10 cellular contexts compared by ENCODE assay signal in the genomic region with DNA sequence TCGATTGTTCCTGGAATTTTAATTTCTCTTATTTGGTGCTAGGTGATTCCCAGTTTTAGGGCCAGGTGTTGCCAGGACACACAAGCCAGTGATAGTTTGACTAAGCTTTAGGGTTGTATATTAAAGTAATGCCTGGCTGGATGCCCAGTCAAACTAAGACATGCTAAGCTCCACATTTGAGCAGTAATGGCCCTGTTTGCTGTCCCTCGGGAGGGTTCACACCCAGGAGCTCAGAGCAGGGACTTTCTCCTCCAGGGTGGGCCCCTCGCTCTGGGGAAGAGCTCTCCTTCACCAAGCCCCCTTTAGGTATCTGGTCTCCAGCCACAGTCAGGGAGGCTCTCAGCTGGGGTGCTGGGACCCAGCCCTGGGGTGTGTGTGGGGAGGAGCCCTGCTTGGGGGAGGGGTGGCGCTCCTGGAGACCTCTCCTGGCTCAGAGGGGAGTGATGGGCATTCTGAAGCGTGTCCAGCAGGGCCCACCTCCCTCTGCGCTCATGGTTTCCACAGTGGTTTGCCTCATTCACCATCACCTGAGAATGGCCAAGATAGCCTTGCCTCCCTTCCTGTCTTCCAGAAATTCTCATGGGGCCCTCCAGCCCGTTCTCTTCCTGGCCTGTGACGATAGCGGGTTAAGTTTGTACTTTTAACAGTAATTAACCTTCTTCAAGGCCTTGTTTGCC. TPM values are rescaled to one million over a fixed set of nuclear protein-coding genes. Genes with fewer than 3 reads are reported as not detected.
DNase-seq lines count a peak whose midpoint lies in the region; ATAC-seq and TF ChIP-seq lines count a peak whose summit lies in the region.
"Had no signal": no experiment of that assay in that cellular context is flagged by ENCODE, and none has a peak within 500 bp of the region (broad histone marks: within the 10 kb centered on the region; RNA-seq: fewer than 3 reads in every experiment).

No MANE protein-coding gene starts in this region.

- peaks cover 3% of the 10 kb centered on the region for H3K27me3 Mint-ChIP-seq in neural progenitor cell (ENCODE audit: insufficient read depth, low read depth)

- no peaks in the 10 kb centered on the region for H3K27me3 ChIP-seq in left lung
- no peaks in the 10 kb centered on the region for H3K27me3 ChIP-seq in neural progenitor cell

- H3K4me1 ChIP-seq in left lung: peaks cover 9 to 79% of the 10 kb centered on the region in 2 donors
- H3K4me1 ChIP-seq in neural progenitor cell: peaks cover 8% of the 10 kb centered on the region

- H4K20me1 ChIP-seq in neural progenitor cell (ENCODE audit: low read depth): peaks cover 41% of the 10 kb centered on the region

- no peak overlapping the region for H2AFZ ChIP-seq in neural progenitor cell (replicated peaks)

- peaks cover under 1% of the 10 kb centered on the region for H3K36me3 Mint-ChIP-seq in neural progenitor cell
- H3K36me3 Mint-ChIP-seq: mesothelial cell of epicardium had no signal

- H3K9me3 ChIP-seq in left lung (no peaks in the 10 kb centered on the region), neural progenitor cell (ENCODE audit: low read depth) (no peaks in the 10 kb centered on the region)

- H3F3A ChIP-seq in neural progenitor cell (ENCODE audit: low read depth): no peaks in the 10 kb centered on the region

- no peak overlapping the region for H3K4me2 ChIP-seq in neural progenitor cell

- TF ChIP-seq CTCF in GM20000 (IDR thresholded peaks at IDR 0.05; ENCODE audit: extremely low read depth, missing control alignments) (no peak), left lung (IDR thresholded peaks at IDR 0.05) (no peak), neural progenitor cell (IDR thresholded peaks at IDR 0.05) (no peak)

- peaks cover 15% of the 10 kb centered on the region for H3K4me1 Mint-ChIP-seq in neural progenitor cell

- peak; percentile 63 for DNase-seq in DMS153 treated with DMSO at 0.1 percent for 48 hours (lab: John Stamatoyannopoulos, UW; ENCODE audit: unreplicated experiment)
- peak; percentile 45 for DNase-seq in GM20000 (ENCODE audit: low spot score)
- peak; percentile 40 for DNase-seq in NCI-H524 treated with DMSO at 0.1 percent for 48 hours (lab: John Stamatoyannopoulos, UW)
- no peak for DNase-seq in left lung
- no peak for DNase-seq in foreskin melanocyte
- DNase-seq in neural progenitor cell (ENCODE audit: low spot score): no peak
- DNase-seq in NCI-H146 treated with DMSO at 0.1 percent for 48 hours (lab: John Stamatoyannopoulos, UW; ENCODE audit: unreplicated experiment): no peak
- DNase-seq: activated CD8-positive, alpha-beta memory T cell treated with anti-CD3 and anti-CD28 coated beads, Interleukin-2, amount 50 U/mL, for 48 hours; stimulated activated CD4-positive, alpha-beta T cell treated with anti-CD3 and anti-CD28 coated beads, Interleukin-4, amount 100 ng/mL, for 24 hours had no signal

- H3K9ac ChIP-seq in neural progenitor cell: no peak overlapping the region

- H3K79me2 ChIP-seq in neural progenitor cell (ENCODE audit: low read depth): peaks cover 17% of the 10 kb centered on the region

- H3K9me3 Mint-ChIP-seq in neural progenitor cell: no peaks in the 10 kb centered on the region
- H3K9me3 Mint-ChIP-seq: mesothelial cell of epicardium had no signal

- H3K36me3 ChIP-seq in left lung (no peaks in the 10 kb centered on the region), neural progenitor cell (no peaks in the 10 kb centered on the region)

- no peak overlapping the region for H3K4me3 Mint-ChIP-seq in neural progenitor cell
- H3K4me3 Mint-ChIP-seq: mesothelial cell of epicardium had no signal

- H3K4me3 ChIP-seq in left lung: no peak overlapping the region
- H3K4me3 ChIP-seq in neural progenitor cell: no peak overlapping the region

- H3K27ac ChIP-seq in left lung (no peak overlapping the region), neural progenitor cell (no peak overlapping the region)

- H3K27ac Mint-ChIP-seq in neural progenitor cell: no peak overlapping the region
- H3K27ac Mint-ChIP-seq: mesothelial cell of epicardium had no signal

- ATAC-seq in left lung: peak; percentile 31

- intact Hi-C loops in left lung (cut with DNase I): no loop called here

RNA-seq across cellular contexts. Expression of a gene that starts 31.7 kb away (rescaled TPM):
- 10 to 100 TPM; 27.7 to 34.2 TPM for total RNA-seq in left lung
- total RNA-seq in neural progenitor cell (ENCODE audit: low replicate concordance): 34.2 and 35.1 TPM in 2 replicates

Comparison
In these comparisons a context has a peak if more than half of its experiments do, and no peak if none do; other contexts are left out.
1. DNase-seq: peak in DMS153 treated with DMSO at 0.1 percent for 48 hours (single experiment), GM20000 (single experiment) and NCI-H524 treated with DMSO at 0.1 percent for 48 hours (single experiment); none in left lung (0 of 2), foreskin melanocyte (single experiment), neural progenitor cell (single experiment) and NCI-H146 treated with DMSO at 0.1 percent for 48 hours (single experiment).